In the genomic region with DNA sequence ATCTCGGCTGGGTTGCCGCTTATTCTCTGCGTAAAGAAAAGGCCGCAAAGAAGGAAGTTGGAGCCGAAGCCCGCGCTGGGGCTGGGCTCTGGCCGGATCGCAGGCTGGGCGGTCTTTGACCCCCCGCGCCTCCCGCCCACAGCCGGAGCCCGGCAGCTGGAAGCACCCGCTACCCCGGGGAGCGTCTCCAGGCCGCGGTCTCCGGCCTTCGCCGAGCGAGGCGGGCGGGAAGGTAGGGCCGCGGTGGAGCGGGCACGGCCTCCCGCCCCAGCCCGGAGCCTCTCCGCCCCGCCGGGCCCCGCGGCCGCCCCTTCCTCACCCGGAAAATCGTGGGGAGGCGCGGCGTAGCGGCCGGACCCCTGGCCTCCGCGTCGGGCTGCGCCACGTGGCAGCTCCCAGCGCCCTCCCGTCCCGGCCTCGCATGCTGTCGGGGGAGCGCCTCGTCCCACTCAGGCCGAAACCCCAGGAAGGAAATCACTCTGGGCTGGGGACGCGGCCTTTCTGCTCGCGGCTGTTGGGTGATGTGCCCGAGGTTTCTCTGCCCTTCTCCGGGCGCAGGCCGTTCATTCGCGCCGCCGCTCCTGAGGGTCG, we compare ENCODE assay signal across 1 cellular context.
TF ChIP-seq lines count a peak whose summit lies in the region.

No MANE protein-coding gene starts in this region.

TF ChIP-seq in HepG2, 621 proteins besides CTCF, POLR2A, EP300 and RAD21 (continued from another document and continues in another):
- TF ChIP-seq, protein P1, sequence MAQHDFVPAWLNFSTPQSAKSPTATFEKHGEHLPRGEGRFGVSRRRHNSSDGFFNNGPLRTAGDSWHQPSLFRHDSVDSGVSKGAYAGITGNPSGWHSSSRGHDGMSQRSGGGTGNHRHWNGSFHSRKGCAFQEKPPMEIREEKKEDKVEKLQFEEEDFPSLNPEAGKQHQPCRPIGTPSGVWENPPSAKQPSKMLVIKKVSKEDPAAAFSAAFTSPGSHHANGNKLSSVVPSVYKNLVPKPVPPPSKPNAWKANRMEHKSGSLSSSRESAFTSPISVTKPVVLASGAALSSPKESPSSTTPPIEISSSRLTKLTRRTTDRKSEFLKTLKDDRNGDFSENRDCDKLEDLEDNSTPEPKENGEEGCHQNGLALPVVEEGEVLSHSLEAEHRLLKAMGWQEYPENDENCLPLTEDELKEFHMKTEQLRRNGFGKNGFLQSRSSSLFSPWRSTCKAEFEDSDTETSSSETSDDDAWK (CRISPR knock-in tag; IDR thresholded peaks at IDR 0.05): no peak
- TF ChIP-seq, protein P2, sequence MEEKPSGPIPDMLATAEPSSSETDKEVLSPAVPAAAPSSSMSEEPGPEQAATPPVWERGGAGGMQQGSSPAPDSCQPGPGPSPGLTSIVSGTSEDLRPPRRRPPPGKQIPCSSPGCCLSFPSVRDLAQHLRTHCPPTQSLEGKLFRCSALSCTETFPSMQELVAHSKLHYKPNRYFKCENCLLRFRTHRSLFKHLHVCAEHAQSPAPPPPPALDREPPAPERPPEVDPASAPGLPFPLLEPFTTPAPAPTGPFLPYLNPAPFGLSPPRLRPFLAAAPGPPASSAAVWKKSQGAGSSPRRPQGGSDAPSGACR (CRISPR knock-in tag; IDR thresholded peaks at IDR 0.05): no peak
- no peak for TF ChIP-seq HNRNPL (IDR thresholded peaks at IDR 0.05; ENCODE audit: low read depth, low read length)
- no peak for TF ChIP-seq HOXA5 (CRISPR knock-in tag; IDR thresholded peaks at IDR 0.05)
- TF ChIP-seq FOXK2 (IDR thresholded peaks at IDR 0.05): no peak
- no peak for TF ChIP-seq SP140L (CRISPR knock-in tag; IDR thresholded peaks at IDR 0.05; ENCODE audit: borderline replicate concordance)
- TF ChIP-seq ZNF230 (CRISPR knock-in tag; IDR thresholded peaks at IDR 0.05): no peak; the same call in 1 of the 2 replicates
- TF ChIP-seq ARID2 (CRISPR knock-in tag; IDR thresholded peaks at IDR 0.05; ENCODE audit: borderline replicate concordance): no peak
- TF ChIP-seq RBAK (CRISPR knock-in tag; IDR thresholded peaks at IDR 0.05): no peak
- no peak for TF ChIP-seq MEF2D (CRISPR knock-in tag; IDR thresholded peaks at IDR 0.05)
- no peak for TF ChIP-seq ERF (CRISPR knock-in tag; IDR thresholded peaks at IDR 0.05)
- 0 out of 2 replicates have a peak, but pooled peaks have one; percentile 54 for TF ChIP-seq ZNF850 (CRISPR knock-in tag; conservative IDR thresholded peaks at IDR 0.05)
- TF ChIP-seq ZNF724P (CRISPR knock-in tag; IDR thresholded peaks at IDR 0.05; ENCODE audit: borderline replicate concordance): peak; percentile 36; the same call in 1 of the 2 replicates
- no peak for TF ChIP-seq REPIN1 (CRISPR knock-in tag; IDR thresholded peaks at IDR 0.05; ENCODE audit: borderline replicate concordance, low read depth)
- TF ChIP-seq ZNF678 (CRISPR knock-in tag; IDR thresholded peaks at IDR 0.05): no peak; the same call in 1 of the 2 replicates
- TF ChIP-seq ZNF598 (CRISPR knock-in tag; IDR thresholded peaks at IDR 0.05; ENCODE audit: borderline replicate concordance): no peak
- TF ChIP-seq, protein P3, sequence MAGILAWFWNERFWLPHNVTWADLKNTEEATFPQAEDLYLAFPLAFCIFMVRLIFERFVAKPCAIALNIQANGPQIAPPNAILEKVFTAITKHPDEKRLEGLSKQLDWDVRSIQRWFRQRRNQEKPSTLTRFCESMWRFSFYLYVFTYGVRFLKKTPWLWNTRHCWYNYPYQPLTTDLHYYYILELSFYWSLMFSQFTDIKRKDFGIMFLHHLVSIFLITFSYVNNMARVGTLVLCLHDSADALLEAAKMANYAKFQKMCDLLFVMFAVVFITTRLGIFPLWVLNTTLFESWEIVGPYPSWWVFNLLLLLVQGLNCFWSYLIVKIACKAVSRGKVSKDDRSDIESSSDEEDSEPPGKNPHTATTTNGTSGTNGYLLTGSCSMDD (CRISPR knock-in tag; IDR thresholded peaks at IDR 0.05): no peak
- TF ChIP-seq IRF2 (CRISPR knock-in tag; IDR thresholded peaks at IDR 0.05): no peak
- TF ChIP-seq, protein P4, sequence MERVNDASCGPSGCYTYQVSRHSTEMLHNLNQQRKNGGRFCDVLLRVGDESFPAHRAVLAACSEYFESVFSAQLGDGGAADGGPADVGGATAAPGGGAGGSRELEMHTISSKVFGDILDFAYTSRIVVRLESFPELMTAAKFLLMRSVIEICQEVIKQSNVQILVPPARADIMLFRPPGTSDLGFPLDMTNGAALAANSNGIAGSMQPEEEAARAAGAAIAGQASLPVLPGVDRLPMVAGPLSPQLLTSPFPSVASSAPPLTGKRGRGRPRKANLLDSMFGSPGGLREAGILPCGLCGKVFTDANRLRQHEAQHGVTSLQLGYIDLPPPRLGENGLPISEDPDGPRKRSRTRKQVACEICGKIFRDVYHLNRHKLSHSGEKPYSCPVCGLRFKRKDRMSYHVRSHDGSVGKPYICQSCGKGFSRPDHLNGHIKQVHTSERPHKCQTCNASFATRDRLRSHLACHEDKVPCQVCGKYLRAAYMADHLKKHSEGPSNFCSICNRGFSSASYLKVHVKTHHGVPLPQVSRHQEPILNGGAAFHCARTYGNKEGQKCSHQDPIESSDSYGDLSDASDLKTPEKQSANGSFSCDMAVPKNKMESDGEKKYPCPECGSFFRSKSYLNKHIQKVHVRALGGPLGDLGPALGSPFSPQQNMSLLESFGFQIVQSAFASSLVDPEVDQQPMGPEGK (CRISPR knock-in tag; IDR thresholded peaks at IDR 0.05): no peak
- TF ChIP-seq SATB2 (CRISPR knock-in tag; IDR thresholded peaks at IDR 0.05): peak; percentile 41; the same call in 1 of the 2 replicates
- TF ChIP-seq, protein P5, sequence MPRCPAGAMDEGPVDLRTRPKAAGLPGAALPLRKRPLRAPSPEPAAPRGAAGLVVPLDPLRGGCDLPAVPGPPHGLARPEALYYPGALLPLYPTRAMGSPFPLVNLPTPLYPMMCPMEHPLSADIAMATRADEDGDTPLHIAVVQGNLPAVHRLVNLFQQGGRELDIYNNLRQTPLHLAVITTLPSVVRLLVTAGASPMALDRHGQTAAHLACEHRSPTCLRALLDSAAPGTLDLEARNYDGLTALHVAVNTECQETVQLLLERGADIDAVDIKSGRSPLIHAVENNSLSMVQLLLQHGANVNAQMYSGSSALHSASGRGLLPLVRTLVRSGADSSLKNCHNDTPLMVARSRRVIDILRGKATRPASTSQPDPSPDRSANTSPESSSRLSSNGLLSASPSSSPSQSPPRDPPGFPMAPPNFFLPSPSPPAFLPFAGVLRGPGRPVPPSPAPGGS (CRISPR knock-in tag; IDR thresholded peaks at IDR 0.05): no peak
- peak; percentile 32 for TF ChIP-seq ZNF263 (CRISPR knock-in tag; IDR thresholded peaks at IDR 0.05)
- no peak for TF ChIP-seq RBM39 (IDR thresholded peaks at IDR 0.05; ENCODE audit: low read depth, low read length, poor library complexity, severe bottlenecking)
- TF ChIP-seq, protein P6, sequence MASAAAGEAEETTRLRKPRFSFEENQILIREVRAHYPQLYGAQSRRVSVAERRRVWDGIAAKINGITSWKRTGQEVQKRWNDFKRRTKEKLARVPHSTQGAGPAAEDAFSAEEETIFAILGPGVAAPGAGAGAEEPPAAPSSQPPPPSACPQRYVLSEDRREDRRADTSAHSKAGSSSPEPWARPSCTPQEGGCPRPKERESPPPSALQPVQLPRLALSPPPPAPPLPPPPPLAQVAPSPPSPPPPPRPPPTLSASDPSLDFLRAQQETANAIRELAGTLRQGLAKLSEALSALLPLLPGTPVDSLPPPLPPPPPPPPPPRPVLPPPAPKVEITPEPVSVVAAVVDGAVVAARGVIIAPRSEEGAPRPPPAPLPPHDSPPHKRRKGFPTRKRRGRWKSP (CRISPR knock-in tag; IDR thresholded peaks at IDR 0.05): no peak; the same call in none of the 2 replicates
- TF ChIP-seq THYN1 (CRISPR knock-in tag; IDR thresholded peaks at IDR 0.05; ENCODE audit: borderline replicate concordance, low read depth): no peak
- no peak for TF ChIP-seq ZNF207 (IDR thresholded peaks at IDR 0.05; ENCODE audit: borderline replicate concordance)
- TF ChIP-seq SIN3B (IDR thresholded peaks at IDR 0.05; ENCODE audit: low read length): no peak
- TF ChIP-seq NONO (IDR thresholded peaks at IDR 0.05): no peak
- no peak for TF ChIP-seq NONO (CRISPR knock-in tag; conservative IDR thresholded peaks at IDR 0.05)
- TF ChIP-seq IKZF4 (CRISPR knock-in tag; IDR thresholded peaks at IDR 0.05; ENCODE audit: borderline replicate concordance, low read depth, not compliant biosample characterization): peak; percentile 40
- no peak for TF ChIP-seq RFX3 (CRISPR knock-in tag; IDR thresholded peaks at IDR 0.05)
- no peak for TF ChIP-seq CEBPB (IDR thresholded peaks at IDR 0.05; ENCODE audit: borderline replicate concordance, low read depth, low read length)
- no peak for TF ChIP-seq NR2F1 (CRISPR knock-in tag; IDR thresholded peaks at IDR 0.05)
- TF ChIP-seq ZNF136 (CRISPR knock-in tag; IDR thresholded peaks at IDR 0.05; ENCODE audit: low read depth): no peak
- TF ChIP-seq, protein P7, sequence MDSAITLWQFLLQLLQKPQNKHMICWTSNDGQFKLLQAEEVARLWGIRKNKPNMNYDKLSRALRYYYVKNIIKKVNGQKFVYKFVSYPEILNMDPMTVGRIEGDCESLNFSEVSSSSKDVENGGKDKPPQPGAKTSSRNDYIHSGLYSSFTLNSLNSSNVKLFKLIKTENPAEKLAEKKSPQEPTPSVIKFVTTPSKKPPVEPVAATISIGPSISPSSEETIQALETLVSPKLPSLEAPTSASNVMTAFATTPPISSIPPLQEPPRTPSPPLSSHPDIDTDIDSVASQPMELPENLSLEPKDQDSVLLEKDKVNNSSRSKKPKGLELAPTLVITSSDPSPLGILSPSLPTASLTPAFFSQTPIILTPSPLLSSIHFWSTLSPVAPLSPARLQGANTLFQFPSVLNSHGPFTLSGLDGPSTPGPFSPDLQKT (CRISPR knock-in tag; IDR thresholded peaks at IDR 0.05; ENCODE audit: borderline replicate concordance): no peak; the same call in 1 of the 2 replicates
- peak; percentile 40; the same call in 1 of the 2 replicates for TF ChIP-seq ZNF816 (CRISPR knock-in tag; IDR thresholded peaks at IDR 0.05; ENCODE audit: borderline replicate concordance)
- no peak for TF ChIP-seq KAT2B (IDR thresholded peaks at IDR 0.05; ENCODE audit: borderline replicate concordance, low read depth, low read length)
- TF ChIP-seq, protein P8, sequence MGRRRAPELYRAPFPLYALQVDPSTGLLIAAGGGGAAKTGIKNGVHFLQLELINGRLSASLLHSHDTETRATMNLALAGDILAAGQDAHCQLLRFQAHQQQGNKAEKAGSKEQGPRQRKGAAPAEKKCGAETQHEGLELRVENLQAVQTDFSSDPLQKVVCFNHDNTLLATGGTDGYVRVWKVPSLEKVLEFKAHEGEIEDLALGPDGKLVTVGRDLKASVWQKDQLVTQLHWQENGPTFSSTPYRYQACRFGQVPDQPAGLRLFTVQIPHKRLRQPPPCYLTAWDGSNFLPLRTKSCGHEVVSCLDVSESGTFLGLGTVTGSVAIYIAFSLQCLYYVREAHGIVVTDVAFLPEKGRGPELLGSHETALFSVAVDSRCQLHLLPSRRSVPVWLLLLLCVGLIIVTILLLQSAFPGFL (CRISPR knock-in tag; IDR thresholded peaks at IDR 0.05): no peak
- TF ChIP-seq ZNF10 (CRISPR knock-in tag; IDR thresholded peaks at IDR 0.05; ENCODE audit: borderline replicate concordance, low read depth): no peak
- TF ChIP-seq, protein P9, sequence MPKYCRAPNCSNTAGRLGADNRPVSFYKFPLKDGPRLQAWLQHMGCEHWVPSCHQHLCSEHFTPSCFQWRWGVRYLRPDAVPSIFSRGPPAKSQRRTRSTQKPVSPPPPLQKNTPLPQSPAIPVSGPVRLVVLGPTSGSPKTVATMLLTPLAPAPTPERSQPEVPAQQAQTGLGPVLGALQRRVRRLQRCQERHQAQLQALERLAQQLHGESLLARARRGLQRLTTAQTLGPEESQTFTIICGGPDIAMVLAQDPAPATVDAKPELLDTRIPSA (CRISPR knock-in tag; IDR thresholded peaks at IDR 0.05; ENCODE audit: borderline replicate concordance): no peak
- TF ChIP-seq, protein P10, sequence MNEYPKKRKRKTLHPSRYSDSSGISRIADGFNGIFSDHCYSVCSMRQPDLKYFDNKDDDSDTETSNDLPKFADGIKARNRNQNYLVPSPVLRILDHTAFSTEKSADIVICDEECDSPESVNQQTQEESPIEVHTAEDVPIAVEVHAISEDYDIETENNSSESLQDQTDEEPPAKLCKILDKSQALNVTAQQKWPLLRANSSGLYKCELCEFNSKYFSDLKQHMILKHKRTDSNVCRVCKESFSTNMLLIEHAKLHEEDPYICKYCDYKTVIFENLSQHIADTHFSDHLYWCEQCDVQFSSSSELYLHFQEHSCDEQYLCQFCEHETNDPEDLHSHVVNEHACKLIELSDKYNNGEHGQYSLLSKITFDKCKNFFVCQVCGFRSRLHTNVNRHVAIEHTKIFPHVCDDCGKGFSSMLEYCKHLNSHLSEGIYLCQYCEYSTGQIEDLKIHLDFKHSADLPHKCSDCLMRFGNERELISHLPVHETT (CRISPR knock-in tag; conservative IDR thresholded peaks at IDR 0.05): no peak
- TF ChIP-seq, protein P11, sequence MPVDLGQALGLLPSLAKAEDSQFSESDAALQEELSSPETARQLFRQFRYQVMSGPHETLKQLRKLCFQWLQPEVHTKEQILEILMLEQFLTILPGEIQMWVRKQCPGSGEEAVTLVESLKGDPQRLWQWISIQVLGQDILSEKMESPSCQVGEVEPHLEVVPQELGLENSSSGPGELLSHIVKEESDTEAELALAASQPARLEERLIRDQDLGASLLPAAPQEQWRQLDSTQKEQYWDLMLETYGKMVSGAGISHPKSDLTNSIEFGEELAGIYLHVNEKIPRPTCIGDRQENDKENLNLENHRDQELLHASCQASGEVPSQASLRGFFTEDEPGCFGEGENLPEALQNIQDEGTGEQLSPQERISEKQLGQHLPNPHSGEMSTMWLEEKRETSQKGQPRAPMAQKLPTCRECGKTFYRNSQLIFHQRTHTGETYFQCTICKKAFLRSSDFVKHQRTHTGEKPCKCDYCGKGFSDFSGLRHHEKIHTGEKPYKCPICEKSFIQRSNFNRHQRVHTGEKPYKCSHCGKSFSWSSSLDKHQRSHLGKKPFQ (CRISPR knock-in tag; IDR thresholded peaks at IDR 0.05; ENCODE audit: insufficient replicate concordance): peak; percentile 53
- no peak for TF ChIP-seq NFATC3 (CRISPR knock-in tag; IDR thresholded peaks at IDR 0.05)
- TF ChIP-seq ZNF792 (CRISPR knock-in tag; IDR thresholded peaks at IDR 0.05): no peak
- TF ChIP-seq ZNF776 (CRISPR knock-in tag; IDR thresholded peaks at IDR 0.05): peak; percentile 76; the same call in 1 of the 2 replicates
- TF ChIP-seq ZNF138 (CRISPR knock-in tag; IDR thresholded peaks at IDR 0.05; ENCODE audit: low read depth): no peak
- TF ChIP-seq, protein P12, sequence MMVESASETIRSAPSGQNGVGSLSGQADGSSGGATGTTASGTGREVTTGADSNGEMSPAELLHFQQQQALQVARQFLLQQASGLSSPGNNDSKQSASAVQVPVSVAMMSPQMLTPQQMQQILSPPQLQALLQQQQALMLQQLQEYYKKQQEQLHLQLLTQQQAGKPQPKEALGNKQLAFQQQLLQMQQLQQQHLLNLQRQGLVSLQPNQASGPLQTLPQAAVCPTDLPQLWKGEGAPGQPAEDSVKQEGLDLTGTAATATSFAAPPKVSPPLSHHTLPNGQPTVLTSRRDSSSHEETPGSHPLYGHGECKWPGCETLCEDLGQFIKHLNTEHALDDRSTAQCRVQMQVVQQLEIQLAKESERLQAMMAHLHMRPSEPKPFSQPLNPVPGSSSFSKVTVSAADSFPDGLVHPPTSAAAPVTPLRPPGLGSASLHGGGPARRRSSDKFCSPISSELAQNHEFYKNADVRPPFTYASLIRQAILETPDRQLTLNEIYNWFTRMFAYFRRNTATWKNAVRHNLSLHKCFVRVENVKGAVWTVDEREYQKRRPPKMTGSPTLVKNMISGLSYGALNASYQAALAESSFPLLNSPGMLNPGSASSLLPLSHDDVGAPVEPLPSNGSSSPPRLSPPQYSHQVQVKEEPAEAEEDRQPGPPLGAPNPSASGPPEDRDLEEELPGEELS (CRISPR knock-in tag; IDR thresholded peaks at IDR 0.05): no peak
- peak; percentile 45; the same call in 1 of the 2 replicates for TF ChIP-seq ZNF543 (CRISPR knock-in tag; IDR thresholded peaks at IDR 0.05)
- no peak for TF ChIP-seq ZNF121 (CRISPR knock-in tag; IDR thresholded peaks at IDR 0.05)
